1 cellular context compared by ENCODE assay signal in genomic region chr2:64625352-64626145, GRCh38.
TF ChIP-seq lines count a peak whose summit lies in the region.

No MANE protein-coding gene starts in this region.

TF ChIP-seq in GM23338, 12 proteins besides CTCF, POLR2A, EP300 and RAD21 (continued from another document):
- TF ChIP-seq ZNF462 (CRISPR knock-in tag; IDR thresholded peaks at IDR 0.05) (no peak), NANOG (IDR thresholded peaks at IDR 0.05; ENCODE audit: borderline replicate concordance) (no peak), EZH2phosphoT487 (IDR thresholded peaks at IDR 0.05; ENCODE audit: unreplicated experiment) (no peak), JUNB (IDR thresholded peaks at IDR 0.05; ENCODE audit: unreplicated experiment) (no peak)
